ENCODE assay signal across 19 cellular contexts in genomic region chr3:99474776-99475175, GRCh38.
"Had no signal": no experiment of that assay in that cellular context is flagged by ENCODE, and none has a peak within 500 bp of the region (broad histone marks: within the 10 kb centered on the region; RNA-seq: fewer than 3 reads in every experiment).

No MANE protein-coding gene starts in this region.

- H3K4me1 ChIP-seq: gastrocnemius medialis, left lung, uterus had no signal

- H3K27me3 ChIP-seq: gastrocnemius medialis, left lung, tibial nerve, uterus had no signal

- DNase-seq: activated CD4-positive, alpha-beta T cell treated with anti-CD3 and anti-CD28 coated beads, Interleukin-2, amount 50 U/mL, for 4 hours; activated gamma-delta T cell treated with Interleukin-2 at 50 U/mL for 16 hours; amniotic stem cell; endodermal cell; gastrocnemius medialis; head of caudate nucleus; kidney; left lung; nephron progenitor cell; nucleus accumbens; retina; stimulated activated CD4-positive, alpha-beta T cell treated with anti-CD3 and anti-CD28 coated beads, Interleukin-12 subunit alpha, Interleukin-12 subunit beta, amount 100 ng/mL, for 4 hours; stimulated activated CD4-positive, alpha-beta T cell treated with anti-CD3 and anti-CD28 coated beads, Interleukin-1b, Interleukin-23, amount 100 ng/mL, for 48 hours; stimulated activated CD8-positive, alpha-beta memory T cell treated with anti-CD3 and anti-CD28 coated beads, Interleukin-4, amount 100 ng/mL, for 48 hours; stimulated activated naive CD4-positive, alpha-beta T cell; substantia nigra; uterus had no signal

- H3K36me3 ChIP-seq: gastrocnemius medialis, left lung, tibial nerve, uterus had no signal

- H3K27ac ChIP-seq: epithelial cell of prostate, gastrocnemius medialis, left lung, tibial nerve, uterus had no signal

- H3K9me3 ChIP-seq: gastrocnemius medialis, uterus had no signal

- H3K4me3 ChIP-seq: gastrocnemius medialis, left lung, tibial nerve, uterus had no signal
